Comparison of ENCODE assay signal across 10 cellular contexts in genomic region chr14:89912667-89913211, GRCh38. TPM values are rescaled to one million over a fixed set of nuclear protein-coding genes. Genes with fewer than 3 reads are reported as not detected.
A peak's percentile ranks its signal among the peaks of the same experiment; 100 is the strongest.
DNase-seq lines count a peak whose midpoint lies in the region; ATAC-seq and TF ChIP-seq lines count a peak whose summit lies in the region.
"Had no signal": no experiment of that assay in that cellular context is flagged by ENCODE, and none has a peak within 500 bp of the region (broad histone marks: within the 10 kb centered on the region; RNA-seq: fewer than 3 reads in every experiment).

No MANE protein-coding gene starts in this region.

- H3K27me3 Mint-ChIP-seq in dendritic cell treated with granulocyte-macrophage colony-stimulating factor and Interleukin-4, amounts not matched to agents 40 ng/mL and 50 ng/mL, for 4 days = no peaks in the 10 kb centered on the region
- H3K27me3 Mint-ChIP-seq in T-helper 2 cell treated with Interferon-gamma antibody and Interleukin-4, amounts not matched to agents 5 μg/mL and 100 μg/mL, for 36 hours (ENCODE audit: low read depth) = peaks cover 45% of the 10 kb centered on the region

- no peaks in the 10 kb centered on the region for H3K36me3 Mint-ChIP-seq in dendritic cell treated with granulocyte-macrophage colony-stimulating factor and Interleukin-4, amounts not matched to agents 40 ng/mL and 50 ng/mL, for 4 days (ENCODE audit: low read depth)
- H3K36me3 Mint-ChIP-seq in T-helper 2 cell treated with Interferon-gamma antibody and Interleukin-4, amounts not matched to agents 5 μg/mL and 100 μg/mL, for 36 hours (ENCODE audit: low read depth) = no peaks in the 10 kb centered on the region

- peak overlapping the region; percentile 82 for H3K27ac Mint-ChIP-seq in dendritic cell treated with granulocyte-macrophage colony-stimulating factor and Interleukin-4, amounts not matched to agents 40 ng/mL and 50 ng/mL, for 4 days
- no peak overlapping the region for H3K27ac Mint-ChIP-seq in T-helper 2 cell treated with Interferon-gamma antibody and Interleukin-4, amounts not matched to agents 5 μg/mL and 100 μg/mL, for 36 hours

- intact Hi-C loops in dendritic cell treated with granulocyte-macrophage colony-stimulating factor and Interleukin-4, amounts not matched to agents 40 ng/mL and 50 ng/mL, for 4 days (cut with micrococcal nuclease) = loop anchor here (10.0 kb wide), 1 partner anchor 498 kb away; the partner anchor contains the start of gene FOXN3
- intact Hi-C loops in left colon (cut with DNase I, micrococcal nuclease) = loop anchor here (5.0 to 10.0 kb wide), 3 partner anchors 498 to 885 kb away; partner anchors contain the start of gene FOXN3 (in 1 of the 2)

- CTCF ChIA-PET in AG04449 (lab: Yijun Ruan, JAX) = interaction anchor here (1.2 to 2.7 kb wide), 7 partner anchors 9 to 872 kb away, joined by 3 to 14 read pairs (median 4); no protein-coding TSS in a partner anchor

- H3K4me3 ChIP-seq in AG04449 (ENCODE audit: low read depth, low read length) = no peak overlapping the region
- H3K4me3 ChIP-seq: coronary artery had no signal

- TF ChIP-seq CTCF in AG04449 (IDR thresholded peaks at IDR 0.05; ENCODE audit: insufficient read depth, low read length, missing control alignments) = no peak

- ATAC-seq in left colon (no peak), HG02678 (IDR thresholded peaks at IDR 0.05; ENCODE audit: unreplicated experiment) (no peak)

- H3K9me3 Mint-ChIP-seq in dendritic cell treated with granulocyte-macrophage colony-stimulating factor and Interleukin-4, amounts not matched to agents 40 ng/mL and 50 ng/mL, for 4 days = no peaks in the 10 kb centered on the region
- no peaks in the 10 kb centered on the region for H3K9me3 Mint-ChIP-seq in T-helper 2 cell treated with Interferon-gamma antibody and Interleukin-4, amounts not matched to agents 5 μg/mL and 100 μg/mL, for 36 hours

- DNase-seq in AG04449 (ENCODE audit: low read depth, low spot score) = peak; percentile 96
- DNase-seq in NCI-H146 treated with DMSO at 0.1 percent for 48 hours (lab: John Stamatoyannopoulos, UW; ENCODE audit: unreplicated experiment) = peak; percentile 63
- peak; percentile 29 for DNase-seq in midbrain (lab: John Stamatoyannopoulos, UW)
- DNase-seq in left colon = no peak
- no peak for DNase-seq in NCI-H1436 treated with DMSO at 0.1 percent for 48 hours (lab: John Stamatoyannopoulos, UW)
- no peak for DNase-seq in T-helper 2 cell treated with Interferon-gamma antibody and Interleukin-4, amounts not matched to agents 5 μg/mL and 100 μg/mL, for 36 hours (ENCODE audit: low spot score)
- DNase-seq: DND-41 had no signal

- no peak overlapping the region for H3K4me3 Mint-ChIP-seq in dendritic cell treated with granulocyte-macrophage colony-stimulating factor and Interleukin-4, amounts not matched to agents 40 ng/mL and 50 ng/mL, for 4 days
- no peak overlapping the region for H3K4me3 Mint-ChIP-seq in T-helper 2 cell treated with Interferon-gamma antibody and Interleukin-4, amounts not matched to agents 5 μg/mL and 100 μg/mL, for 36 hours

- H3K4me1 Mint-ChIP-seq in dendritic cell treated with granulocyte-macrophage colony-stimulating factor and Interleukin-4, amounts not matched to agents 40 ng/mL and 50 ng/mL, for 4 days (ENCODE audit: low read depth) = peaks cover 13% of the 10 kb centered on the region
- H3K4me1 Mint-ChIP-seq in T-helper 2 cell treated with Interferon-gamma antibody and Interleukin-4, amounts not matched to agents 5 μg/mL and 100 μg/mL, for 36 hours (ENCODE audit: low read depth) = peaks cover 1% of the 10 kb centered on the region

- POLR2A ChIA-PET in AG04449 (lab: Yijun Ruan, JAX) = interaction anchor here (0.6 kb wide), 1 partner anchor 416 kb away, joined by 5 read pairs; no protein-coding TSS in a partner anchor

RNA-seq across cellular contexts. Expression of gene EFCAB11, which starts 41.8 kb away (rescaled TPM):
- 1 to 10 TPM; 5.8 to 7.7 TPM for total RNA-seq in left colon

RNA-seq across cellular contexts. Expression of gene TDP1, which starts 43.0 kb away (rescaled TPM):
- 10 to 100 TPM; 12.6 to 13.2 TPM for total RNA-seq in left colon

Comparison
In these comparisons a context has a peak if more than half of its experiments do, and no peak if none do; other contexts are left out.
1. DNase-seq: peak in AG04449 (single experiment), NCI-H146 treated with DMSO at 0.1 percent for 48 hours (single experiment) and midbrain (single experiment); none in left colon (0 of 2), NCI-H1436 treated with DMSO at 0.1 percent for 48 hours (single experiment) and T-helper 2 cell treated with Interferon-gamma antibody and Interleukin-4, amounts not matched to agents 5 μg/mL and 100 μg/mL, for 36 hours (single experiment).